ENCODE assay signal across 13 cellular contexts in the genomic region with DNA sequence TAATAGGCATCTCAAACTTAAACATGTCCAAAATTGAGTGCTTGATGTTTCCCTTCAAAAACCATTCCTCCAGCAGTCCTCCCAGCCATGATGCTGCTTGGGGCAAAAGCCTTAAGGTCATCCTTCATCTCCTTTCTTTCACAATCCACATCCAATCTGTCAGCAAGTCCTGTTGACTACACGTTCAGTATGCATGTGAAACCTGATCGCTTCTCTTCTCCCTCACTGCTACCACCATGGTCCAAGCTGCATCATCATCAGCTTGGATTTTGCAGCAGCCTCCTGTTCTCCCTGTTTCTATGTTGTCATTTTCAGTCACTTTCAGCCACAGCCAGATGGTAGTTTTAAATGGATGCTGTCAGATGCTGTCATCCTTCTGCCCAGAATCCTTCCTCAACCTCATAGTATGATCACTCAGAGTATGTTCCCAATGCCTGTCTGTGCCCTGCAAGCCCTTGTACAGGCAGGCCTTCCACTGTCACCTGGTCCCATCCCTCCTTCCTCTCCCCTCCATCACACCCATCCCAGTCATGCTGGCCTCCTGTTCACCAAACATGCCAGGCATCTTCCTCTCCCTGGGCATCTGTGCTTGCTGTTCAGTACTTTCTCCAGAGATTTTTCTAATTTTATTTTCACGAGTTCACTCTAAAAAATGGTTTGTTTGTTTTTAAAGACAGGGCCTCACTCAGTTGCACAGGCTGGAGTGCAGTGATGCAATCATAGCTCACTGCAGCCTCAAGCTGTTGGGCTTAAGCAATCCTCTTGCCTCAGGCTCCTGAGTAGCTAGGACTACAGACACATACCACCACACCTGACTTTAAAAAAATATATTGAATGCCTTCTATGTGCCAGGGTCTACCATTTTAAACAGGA.
DNase-seq lines count a peak whose midpoint lies in the region; ATAC-seq and TF ChIP-seq lines count a peak whose summit lies in the region.
"Had no signal": no experiment of that assay in that cellular context is flagged by ENCODE, and none has a peak within 500 bp of the region (broad histone marks: within the 10 kb centered on the region; RNA-seq: fewer than 3 reads in every experiment).

No MANE protein-coding gene starts in this region.

- peak; percentile 29; the same call in 1 of the 2 replicates for ATAC-seq in PC-3
- ATAC-seq in HG02981 (IDR thresholded peaks at IDR 0.05; ENCODE audit: unreplicated experiment), result no peak

- H3K4me2 ChIP-seq in PC-3 (ENCODE audit: low read length), result 0 out of 2 replicates have a peak overlapping the region, but pooled peaks have one; percentile 9
- H3K4me2 ChIP-seq: BLaER1 treated with 17β-estradiol and CSF1 and Interleukin-3, amounts not matched to agents 10 nM and 100 nM had no signal

- POLR2A ChIA-PET in PC-3 (lab: Charles Lee; ENCODE audit: unreplicated experiment), result no interaction called here

- intact Hi-C loops in PC-3 (cut with micrococcal nuclease), result no loop called here
- intact Hi-C loops in Calu3 (cut with micrococcal nuclease; ENCODE audit: unreplicated experiment), result no loop called here

- H3K9ac ChIP-seq in PC-3 (ENCODE audit: low read length), result no peak overlapping the region
- H3K9ac ChIP-seq: BLaER1 treated with 17β-estradiol and CSF1 and Interleukin-3, amounts not matched to agents 10 nM and 100 nM had no signal

- CTCF ChIA-PET in PC-3 (lab: Charles Lee), result no interaction called here
- CTCF ChIA-PET in Calu3 (lab: Charles Lee), result interaction anchor here (0.5 kb wide), 1 partner anchor 773 kb away, joined by 11 read pairs; no protein-coding TSS in a partner anchor

- H3K27ac Mint-ChIP-seq in Calu3 (ENCODE audit: unreplicated experiment), result no peak overlapping the region
- H3K27ac Mint-ChIP-seq: activated T-helper 2 cell treated with anti-CD3 and anti-CD28 coated beads, Interferon-gamma antibody, Interleukin-2, Interleukin-4, amounts not matched to agents 10 μg/mL and 5 μg/mL and 100 μg/mL, durations not matched to agents 14 hours and 24 hours and 36 hours had no signal

- H3K79me2 ChIP-seq in PC-3 (ENCODE audit: low read length), result no peaks in the 10 kb centered on the region

- no peak overlapping the region for H3K4me3 Mint-ChIP-seq in Calu3 (ENCODE audit: low read depth, unreplicated experiment)

- no peaks in the 10 kb centered on the region for H4K20me1 ChIP-seq in PC-3 (ENCODE audit: low read length)
- H4K20me1 ChIP-seq: BLaER1 treated with 17β-estradiol and CSF1 and Interleukin-3, amounts not matched to agents 10 nM and 100 nM had no signal

- H3F3A ChIP-seq in PC-3 (ENCODE audit: low read length, unreplicated experiment), result no peaks in the 10 kb centered on the region

- no peaks in the 10 kb centered on the region for H3K36me3 ChIP-seq in PC-3 (ENCODE audit: low read depth, low read length)
- H3K36me3 ChIP-seq: BLaER1 treated with 17β-estradiol and CSF1 and Interleukin-3, amounts not matched to agents 10 nM and 100 nM; sigmoid colon had no signal

- TF ChIP-seq CTCF in PC-3 (conservative IDR thresholded peaks at IDR 0.05; ENCODE audit: low read depth, low read length), result no peak
- TF ChIP-seq CTCF in foreskin fibroblast (IDR thresholded peaks at IDR 0.05; ENCODE audit: low read depth, low read length), result no peak
- TF ChIP-seq CTCF in Calu3 (IDR thresholded peaks at IDR 0.05; ENCODE audit: unreplicated experiment), result no peak

- no peaks in the 10 kb centered on the region for H3K9me3 Mint-ChIP-seq in Calu3 (ENCODE audit: low read depth, unreplicated experiment)
- H3K9me3 Mint-ChIP-seq: activated T-helper 2 cell treated with anti-CD3 and anti-CD28 coated beads, Interferon-gamma antibody, Interleukin-2, Interleukin-4, amounts not matched to agents 10 μg/mL and 5 μg/mL and 100 μg/mL, durations not matched to agents 14 hours and 24 hours and 36 hours had no signal

- peaks cover 11% of the 10 kb centered on the region for H3K4me1 ChIP-seq in PC-3 (ENCODE audit: insufficient read depth, low read length)
- H3K4me1 ChIP-seq: BLaER1 treated with 17β-estradiol and CSF1 and Interleukin-3, amounts not matched to agents 10 nM and 100 nM had no signal

- H3K4me1 Mint-ChIP-seq in Calu3 (ENCODE audit: low read depth, unreplicated experiment), result no peaks in the 10 kb centered on the region

- BruUV-seq in PC-3 (replicated peaks; lab: Mats Ljungman, UMichigan) (no TSS peak), Calu3 (replicated peaks; lab: Mats Ljungman, UMichigan) (no TSS peak)

- H3K27ac ChIP-seq in PC-3 (ENCODE audit: low read length), result no peak overlapping the region
- H3K27ac ChIP-seq: BLaER1 treated with 17β-estradiol and CSF1 and Interleukin-3, amounts not matched to agents 10 nM and 100 nM; sigmoid colon had no signal

- H3K4me3 ChIP-seq in PC-3 (ENCODE audit: low read length), result no peak overlapping the region
- no peak overlapping the region for H3K4me3 ChIP-seq in foreskin fibroblast (ENCODE audit: low read depth in 1 of 2, low read length in 2 of 2)
- H3K4me3 ChIP-seq: BLaER1 treated with 17β-estradiol and CSF1 and Interleukin-3, amounts not matched to agents 10 nM and 100 nM; sigmoid colon had no signal

- DNase-seq in SIG-M5 treated with dmso at 0.1 percent for 504 hours (lab: John Stamatoyannopoulos, UW; ENCODE audit: unreplicated experiment) (peak; percentile 58), SIG-M5 (lab: John Stamatoyannopoulos, UW) (no peak), PC-3 (peak; percentile 63), foreskin fibroblast (peak; percentile 81 to 89), NCI-H2196 (lab: John Stamatoyannopoulos, UW; ENCODE audit: unreplicated experiment) (no peak), Calu3 (no peak)
- no peak for DNase-seq in stimulated activated naive CD4-positive, alpha-beta T cell treated with Interleukin-2 at 50 U/mL for 16 hours (lab: John Stamatoyannopoulos, UW)
- DNase-seq: left cardiac atrium, sigmoid colon, T-helper 9 cell had no signal

- no peak overlapping the region for H2AFZ ChIP-seq in PC-3 (ENCODE audit: low read length)

- H3K9me2 ChIP-seq in PC-3 (replicated peaks; ENCODE audit: low read length), result no peaks in the 10 kb centered on the region

- H3K36me3 Mint-ChIP-seq in Calu3 (ENCODE audit: insufficient read depth, unreplicated experiment), result no peaks in the 10 kb centered on the region

- H3K27me3 Mint-ChIP-seq in Calu3 (ENCODE audit: unreplicated experiment), result no peaks in the 10 kb centered on the region

- no peaks in the 10 kb centered on the region for H3K9me3 ChIP-seq in PC-3 (ENCODE audit: low read length)
- H3K9me3 ChIP-seq: BLaER1 treated with 17β-estradiol and CSF1 and Interleukin-3, amounts not matched to agents 10 nM and 100 nM; sigmoid colon had no signal

- no peaks in the 10 kb centered on the region for H3K27me3 ChIP-seq in PC-3 (ENCODE audit: low read length)
- H3K27me3 ChIP-seq: BLaER1 treated with 17β-estradiol and CSF1 and Interleukin-3, amounts not matched to agents 10 nM and 100 nM; sigmoid colon had no signal

Comparison
In these comparisons a context has a peak if more than half of its experiments do, and no peak if none do; other contexts are left out.
1. DNase-seq: peak in SIG-M5 treated with dmso at 0.1 percent for 504 hours (single experiment), PC-3 (single experiment) and foreskin fibroblast (2 of 2); none in SIG-M5 (single experiment), NCI-H2196 (single experiment), Calu3 (single experiment) and stimulated activated naive CD4-positive, alpha-beta T cell treated with Interleukin-2 at 50 U/mL for 16 hours (single experiment).